Comparison of ENCODE assay signal across 22 cellular contexts in genomic region chr10:51204691-51205090, GRCh38.
DNase-seq lines count a peak whose midpoint lies in the region; ATAC-seq, FAIRE-seq and TF ChIP-seq lines count a peak whose summit lies in the region.
"Had no signal": no experiment of that assay in that cellular context is flagged by ENCODE, and none has a peak within 500 bp of the region (broad histone marks: within the 10 kb centered on the region; RNA-seq: fewer than 3 reads in every experiment).

No MANE protein-coding gene starts in this region.

- no peak for TF ChIP-seq POLR2A in GM12878 (IDR thresholded peaks at IDR 0.05; ENCODE audit: low read depth, low read length)

- ATAC-seq in HG02759 (IDR thresholded peaks at IDR 0.05; ENCODE audit: unreplicated experiment) (peak; percentile 66), GM12878 (no peak), GM19397 (IDR thresholded peaks at IDR 0.05; ENCODE audit: unreplicated experiment) (no peak)
- ATAC-seq: CD8-positive, alpha-beta T cell; SK-N-SH treated with all-trans-retinoic acid at 6 μM for 48 hours had no signal

- no peak overlapping the region for H3K27ac Mint-ChIP-seq in endodermal cell
- H3K27ac Mint-ChIP-seq: CD8-positive, alpha-beta T cell had no signal

- H3K36me3 Mint-ChIP-seq in endodermal cell (ENCODE audit: low read depth), result no peaks in the 10 kb centered on the region
- H3K36me3 Mint-ChIP-seq: CD8-positive, alpha-beta T cell had no signal

- no TSS peak for BruUV-seq in GM12878 (replicated peaks; lab: Mats Ljungman, UMichigan)

- in situ Hi-C loops in GM12878 (cut with MboI), result no loop called here

- H3K27ac ChIP-seq in GM12878 (ENCODE audit: control insufficient read depth, insufficient read depth) (no peak overlapping the region), iPS DF 6.9 (ENCODE audit: low read length) (peak overlapping the region; percentile 37), endodermal cell (ENCODE audit: low read depth, low read length) (no peak overlapping the region)
- H3K27ac ChIP-seq: BLaER1, KMS-11, Peyer's patch had no signal

- H3K4me3 ChIP-seq in GM12878, result no peak overlapping the region
- no peak overlapping the region for H3K4me3 ChIP-seq in iPS DF 6.9 (ENCODE audit: low read length)
- H3K4me3 ChIP-seq in endodermal cell (ENCODE audit: low read length), result no peak overlapping the region
- H3K4me3 ChIP-seq: BLaER1, Peyer's patch had no signal

- no peak for TF ChIP-seq EP300 in GM12878 (IDR thresholded peaks at IDR 0.05; ENCODE audit: borderline replicate concordance in 1 of 2, control insufficient read depth in 1 of 2, low read depth in 2 of 2, low read length in 2 of 2)

- H3K27me3 ChIP-seq in GM12878 (replicated peaks in 1 of 2; ENCODE audit: control insufficient read depth in 2 of 2, insufficient read depth in 2 of 2, low read length in 1 of 2) (no peaks in the 10 kb centered on the region), iPS DF 6.9 (ENCODE audit: control insufficient read depth, insufficient read depth, low read length) (no peaks in the 10 kb centered on the region), endodermal cell (ENCODE audit: control insufficient read depth, insufficient read depth, low read length, poor library complexity, severe bottlenecking) (no peaks in the 10 kb centered on the region)
- H3K27me3 ChIP-seq: BLaER1, Peyer's patch had no signal

- H3K9ac ChIP-seq in GM12878 (ENCODE audit: control insufficient read depth, insufficient read depth, low read length) (no peak overlapping the region), endodermal cell (ENCODE audit: extremely low read depth, low read length, poor library complexity, severe bottlenecking) (no peak overlapping the region)
- H3K9ac ChIP-seq: BLaER1, KMS-11 had no signal

- TF ChIP-seq CTCF in GM12878 (IDR thresholded peaks at IDR 0.05 in 2 of 3, conservative IDR thresholded peaks at IDR 0.05 in 1 of 3; ENCODE audit: control insufficient read depth in 2 of 3, extremely low read depth in 1 of 3, insufficient read depth in 1 of 3, low read depth in 3 of 3, low read length in 3 of 3), result no peak
- TF ChIP-seq CTCF in endodermal cell (conservative IDR thresholded peaks at IDR 0.05), result no peak

- SMC1A ChIA-PET in GM12878 (lab: Charles Lee; ENCODE audit: uncharacterized antibody, unreplicated experiment), result no interaction called here

- H3K4me1 ChIP-seq in GM12878 (ENCODE audit: control insufficient read depth, insufficient read depth, low read length) (no peaks in the 10 kb centered on the region), iPS DF 6.9 (ENCODE audit: control insufficient read depth, insufficient read depth, low read length) (peaks cover 1% of the 10 kb centered on the region), endodermal cell (ENCODE audit: control insufficient read depth, insufficient read depth, low read length) (no peaks in the 10 kb centered on the region)

- H3K9me3 Mint-ChIP-seq in endodermal cell, result no peaks in the 10 kb centered on the region
- H3K9me3 Mint-ChIP-seq: CD8-positive, alpha-beta T cell had no signal

- peak; percentile 7 for FAIRE-seq in GM12878 (lab: Jason Lieb, UNC)

- no peaks in the 10 kb centered on the region for H3K4me1 Mint-ChIP-seq in endodermal cell

- RAD21 ChIA-PET in GM12878 (lab: Charles Lee; ENCODE audit: unreplicated experiment), result no interaction called here

- no peak overlapping the region for H2AFZ ChIP-seq in GM12878 (ENCODE audit: control insufficient read depth, low read depth, low read length)

- H4K20me1 ChIP-seq in GM12878 (ENCODE audit: control insufficient read depth, insufficient read depth), result no peaks in the 10 kb centered on the region
- H4K20me1 ChIP-seq: BLaER1 had no signal

- no peak overlapping the region for H3K4me2 ChIP-seq in GM12878 (ENCODE audit: control insufficient read depth, insufficient read depth)
- H3K4me2 ChIP-seq: BLaER1, KMS-11 had no signal

- POLR2A ChIA-PET in GM12878 (lab: Charles Lee), result no interaction called here

- no peak for TF ChIP-seq RAD21 in GM12878 (IDR thresholded peaks at IDR 0.05; ENCODE audit: insufficient read depth, low read depth, low read length)

- H3K9me3 ChIP-seq in GM12878 (replicated peaks; ENCODE audit: control insufficient read depth, insufficient read depth, low read length), result no peaks in the 10 kb centered on the region
- no peaks in the 10 kb centered on the region for H3K9me3 ChIP-seq in iPS DF 6.9 (ENCODE audit: control insufficient read depth, insufficient read depth, low read length)
- H3K9me3 ChIP-seq in endodermal cell (ENCODE audit: control insufficient read depth, low read length), result no peaks in the 10 kb centered on the region
- H3K9me3 ChIP-seq: BLaER1, Peyer's patch had no signal

- intact Hi-C loops in GM12878 (cut with micrococcal nuclease; ENCODE audit: unreplicated experiment), result no loop called here

- CTCF ChIA-PET in GM12878 (lab: Yijun Ruan, JAX), result interaction anchor here (0.6 to 0.7 kb wide), 2 partner anchors 67 to 126 kb away, joined by 3 to 4 read pairs; no protein-coding TSS in a partner anchor

- no peaks in the 10 kb centered on the region for H3K36me3 ChIP-seq in GM12878 (ENCODE audit: control insufficient read depth in 2 of 2, insufficient read depth in 2 of 2, low read length in 1 of 2)
- no peaks in the 10 kb centered on the region for H3K36me3 ChIP-seq in iPS DF 6.9 (ENCODE audit: control insufficient read depth, insufficient read depth, low read length)
- no peaks in the 10 kb centered on the region for H3K36me3 ChIP-seq in endodermal cell (ENCODE audit: control insufficient read depth, insufficient read depth, low read length)
- H3K36me3 ChIP-seq: BLaER1, Peyer's patch had no signal

- H3K27me3 Mint-ChIP-seq in endodermal cell (ENCODE audit: insufficient read depth), result no peaks in the 10 kb centered on the region

- H3K79me2 ChIP-seq in GM12878 (ENCODE audit: control insufficient read depth, insufficient read depth, low read length), result no peaks in the 10 kb centered on the region

- DNase-seq in GM12878 (ENCODE audit: low read depth, low spot score) (no peak), iPS DF 6.9 (ENCODE audit: low read depth, low spot score) (no peak), NK-92 (lab: John Stamatoyannopoulos, UW; ENCODE audit: unreplicated experiment) (no peak), endodermal cell (no peak)
- DNase-seq in effector CD8-positive, alpha-beta T cell (lab: John Stamatoyannopoulos, UW), result no peak
- DNase-seq: CD8-positive, alpha-beta T cell; DMS153; GDM1; H7; NCI-H1092 treated with DMSO at 0.1 percent for 48 hours; NCI-H1436 treated with DMSO at 0.1 percent for 48 hours; NCI-H1930; NCI-H226; NCI-H510A treated with DMSO at 0.1 percent for 48 hours; NCI-H748 treated with DMSO at 0.1 percent for 48 hours; NK-92 treated with Interleukin-12 subunit alpha and Interleukin-12 subunit beta, amount 100 ng/mL, for 24 hours; Peyer's patch had no signal

- no peak overlapping the region for H3K4me3 Mint-ChIP-seq in endodermal cell
- H3K4me3 Mint-ChIP-seq: CD8-positive, alpha-beta T cell had no signal

TF ChIP-seq in GM12878, 131 proteins besides CTCF, POLR2A, EP300 and RAD21 (continues in another document):
- no peak for TF ChIP-seq TARDBP (IDR thresholded peaks at IDR 0.05; ENCODE audit: borderline replicate concordance)
- TF ChIP-seq IKZF1 (conservative IDR thresholded peaks at IDR 0.05), result no peak
- TF ChIP-seq PKNOX1 (IDR thresholded peaks at IDR 0.05), result no peak
- TF ChIP-seq ASH2L (IDR thresholded peaks at IDR 0.05; ENCODE audit: borderline replicate concordance, low read depth), result no peak
- TF ChIP-seq CHD4 (IDR thresholded peaks at IDR 0.05), result no peak
- TF ChIP-seq HDAC2 (IDR thresholded peaks at IDR 0.05), result no peak
- no peak for TF ChIP-seq ZNF24 (IDR thresholded peaks at IDR 0.05)
- no peak for TF ChIP-seq ZBTB40 (IDR thresholded peaks at IDR 0.05; ENCODE audit: borderline replicate concordance)
- TF ChIP-seq MEF2B (IDR thresholded peaks at IDR 0.05; ENCODE audit: partially characterized antibody, poor library complexity, severe bottlenecking), result no peak
- TF ChIP-seq MEF2A (IDR thresholded peaks at IDR 0.05; ENCODE audit: insufficient read depth, low read depth, low read length), result no peak
- no peak for TF ChIP-seq CREB1 (IDR thresholded peaks at IDR 0.05; ENCODE audit: low read depth)
